In genomic region chr6:158072083-158072721, GRCh38 we compare ENCODE assay signal across 8 cellular contexts.
DNase-seq lines count a peak whose midpoint lies in the region; ATAC-seq, FAIRE-seq and TF ChIP-seq lines count a peak whose summit lies in the region.
"Had no signal": no experiment of that assay in that cellular context is flagged by ENCODE, and none has a peak within 500 bp of the region (broad histone marks: within the 10 kb centered on the region; RNA-seq: fewer than 3 reads in every experiment).

No MANE protein-coding gene starts in this region.

- H4K20me1 ChIP-seq in SK-N-SH (ENCODE audit: insufficient read depth), result no peaks in the 10 kb centered on the region

- TF ChIP-seq POLR2A in gastroesophageal sphincter (IDR thresholded peaks at IDR 0.05), result no peak
- no peak for TF ChIP-seq POLR2A in transverse colon (IDR thresholded peaks at IDR 0.05)

- H3K79me2 ChIP-seq in SK-N-SH (ENCODE audit: insufficient read depth), result peaks cover under 1% of the 10 kb centered on the region; the same call in 1 of the 2 replicates

- H3K27ac Mint-ChIP-seq in activated naive CD4-positive, alpha-beta T cell treated with anti-CD3 and anti-CD28 coated beads for 36 hours, result peak overlapping the region; percentile 65

- H3K4me3 ChIP-seq in LNCaP clone FGC (ENCODE audit: low read depth, low read length), result no peak overlapping the region
- peak overlapping the region in 1 of 2 experiments; percentile 14; a peak in 1 of 4 replicates for H3K4me3 ChIP-seq in SK-N-SH (ENCODE audit: low read depth in 2 of 2, low read length in 1 of 2)
- H3K4me3 ChIP-seq in gastroesophageal sphincter, result no peak overlapping the region
- no peak overlapping the region for H3K4me3 ChIP-seq in pancreas
- H3K4me3 ChIP-seq in transverse colon, result no peak overlapping the region
- H3K4me3 ChIP-seq: skin epidermis had no signal

- CTCF ChIA-PET in SK-N-SH (lab: Yijun Ruan, JAX), result interaction anchor here (0.6 to 5.8 kb wide), 73 partner anchors 9 to 585 kb away, joined by 3 to 69 read pairs (median 4); partner anchors contain the start of gene SYNJ2
- CTCF ChIA-PET in activated naive CD4-positive, alpha-beta T cell treated with anti-CD3 and anti-CD28 coated beads for 36 hours (lab: Charles Lee), result interaction anchor here (0.6 to 3.8 kb wide), 34 partner anchors 9 to 765 kb away, joined by 3 to 26 read pairs (median 5); partner anchors contain the start of gene SYNJ2

- peak; percentile 90 for TF ChIP-seq CTCF in GM12873 (IDR thresholded peaks at IDR 0.05; ENCODE audit: insufficient read depth, low read depth, low read length, missing control alignments)
- peak; percentile 50 for TF ChIP-seq CTCF in LNCaP clone FGC (IDR thresholded peaks at IDR 0.05; ENCODE audit: control insufficient read depth, extremely low read depth, insufficient read depth)
- peak; percentile 86 for TF ChIP-seq CTCF in SK-N-SH (IDR thresholded peaks at IDR 0.05)
- TF ChIP-seq CTCF in gastroesophageal sphincter (IDR thresholded peaks at IDR 0.05), result peak; percentile 77 to 89 (median 84)
- peak; percentile 40 to 78 (median 70) for TF ChIP-seq CTCF in pancreas (IDR thresholded peaks at IDR 0.05)
- TF ChIP-seq CTCF in transverse colon (IDR thresholded peaks at IDR 0.05), result peak; percentile 77 to 86 (median 81)

- H3K36me3 ChIP-seq in SK-N-SH (replicated peaks in 1 of 2; ENCODE audit: control insufficient read depth in 1 of 2, insufficient read depth in 2 of 2, low read length in 1 of 2) (peaks cover 18 to 53% of the 10 kb centered on the region in 2 experiments), gastroesophageal sphincter (peaks cover 0 to 76% of the 10 kb centered on the region in 2 donors), pancreas (peaks cover 0 to 16% (median 4%) of the 10 kb centered on the region in 3 donors), transverse colon (peaks cover 0 to 16% (median 7%) of the 10 kb centered on the region in 4 donors)

- no peaks in the 10 kb centered on the region for H3K9me3 Mint-ChIP-seq in activated naive CD4-positive, alpha-beta T cell treated with anti-CD3 and anti-CD28 coated beads for 36 hours

- TF ChIP-seq RAD21 in SK-N-SH (IDR thresholded peaks at IDR 0.05; ENCODE audit: low read length), result peak; percentile 92

- H3K9me3 ChIP-seq in SK-N-SH (no peaks in the 10 kb centered on the region), gastroesophageal sphincter (no peaks in the 10 kb centered on the region), pancreas (no peaks in the 10 kb centered on the region), transverse colon (no peaks in the 10 kb centered on the region)

- TF ChIP-seq EP300 in SK-N-SH (IDR thresholded peaks at IDR 0.05; ENCODE audit: borderline replicate concordance in 1 of 2, low read depth in 1 of 2, low read length in 1 of 2), result no peak
- no peak for TF ChIP-seq EP300 in gastroesophageal sphincter (IDR thresholded peaks at IDR 0.05)
- TF ChIP-seq EP300 in transverse colon (IDR thresholded peaks at IDR 0.05; ENCODE audit: low read depth), result no peak

- no peak overlapping the region for H2AFZ ChIP-seq in SK-N-SH (ENCODE audit: low read depth)

- H3K9ac ChIP-seq in SK-N-SH, result no peak overlapping the region

- peaks cover 26% of the 10 kb centered on the region for H3K4me1 Mint-ChIP-seq in activated naive CD4-positive, alpha-beta T cell treated with anti-CD3 and anti-CD28 coated beads for 36 hours (ENCODE audit: low read depth)

- no peak overlapping the region for H3K4me3 Mint-ChIP-seq in activated naive CD4-positive, alpha-beta T cell treated with anti-CD3 and anti-CD28 coated beads for 36 hours

- H3K4me1 ChIP-seq in SK-N-SH (ENCODE audit: control insufficient read depth in 1 of 2, insufficient read depth in 2 of 2, low read depth in 1 of 2, low read length in 1 of 2) (peaks cover 11 to 30% of the 10 kb centered on the region in 2 experiments; a peak in 3 of 4 replicates), gastroesophageal sphincter (peaks cover 0 to 21% (median 0%) of the 10 kb centered on the region in 3 donors), pancreas (no peaks in the 10 kb centered on the region), transverse colon (peaks cover 0 to 18% (median 5%) of the 10 kb centered on the region in 4 donors)

- H3F3A ChIP-seq in SK-N-SH (replicated peaks; ENCODE audit: insufficient read depth), result peaks cover 26% of the 10 kb centered on the region

- no peak for FAIRE-seq in pancreas (lab: Jason Lieb, UNC)

- in situ Hi-C loops in transverse colon (cut with MboI; ENCODE audit: low pct_ligation_motif_present in 1 of 4, low pct_unique_long_range_greater_than_20kb in 1 of 4, low sequenced_read_pairs in 3 of 4), result loop anchor here in 1 of 4 donors (25.0 kb wide), 1 partner anchor 310 kb away; no protein-coding TSS in a partner anchor

- H3K9me2 ChIP-seq in SK-N-SH, result no peaks in the 10 kb centered on the region

- intact Hi-C loops in activated naive CD4-positive, alpha-beta T cell treated with anti-CD3 and anti-CD28 coated beads for 36 hours (cut with micrococcal nuclease), result loop anchor here (1.0 to 5.0 kb wide), 7 partner anchors 46 to 757 kb away; partner anchors contain the start of gene SYNJ2
- intact Hi-C loops in pancreas (cut with DNase I) (loop anchor here in 1 of 3 donors (10.0 kb wide), 1 partner anchor 97 kb away; no protein-coding TSS in a partner anchor), transverse colon (cut with DNase I; ENCODE audit: low total_unique reads) (loop anchor here (10.0 kb wide), 1 partner anchor 87 kb away; the partner anchor contains the start of gene SYNJ2)

- POLR2A ChIA-PET in SK-N-SH (lab: Yijun Ruan, JAX), result no interaction called here

- no peaks in the 10 kb centered on the region for H3K27me3 Mint-ChIP-seq in activated naive CD4-positive, alpha-beta T cell treated with anti-CD3 and anti-CD28 coated beads for 36 hours (ENCODE audit: low read depth)

- no peaks in the 10 kb centered on the region for H3K27me3 ChIP-seq in SK-N-SH (ENCODE audit: insufficient read depth)
- H3K27me3 ChIP-seq in gastroesophageal sphincter, result no peaks in the 10 kb centered on the region
- H3K27me3 ChIP-seq in pancreas, result no peaks in the 10 kb centered on the region
- H3K27me3 ChIP-seq in transverse colon, result no peaks in the 10 kb centered on the region

- 26% methylated on average over 16 of the region's 16 CpGs for WGBS in SK-N-SH (ENCODE audit: low lambda C conversion rate)
- 19 to 41% methylated on average over 5 to 10 of the region's 16 CpGs for WGBS in gastroesophageal sphincter (ENCODE audit: low coverage in 1 of 2), 2 donors
- 21 to 23% methylated on average over 16 of the region's 16 CpGs for whole genome bisulfite sequencing in pancreas, 2 donors
- WGBS in transverse colon (ENCODE audit: low coverage in 1 of 2), 2 donors, result 22 to 30% methylated on average over 4 to 16 of the region's 16 CpGs

- H3K4me2 ChIP-seq in SK-N-SH, result no peak overlapping the region

- DNase-seq in LNCaP clone FGC (ENCODE audit: low read depth) (no peak), SK-N-SH (peak; percentile 83), pancreas (peak in 5 of 6 donors; percentile 58 to 87 (median 73)), transverse colon (peak; percentile 75)
- peak; percentile 86 for DNase-seq in activated naive CD4-positive, alpha-beta T cell treated with anti-CD3 and anti-CD28 coated beads for 36 hours

- peaks cover 35% of the 10 kb centered on the region for H3K36me3 Mint-ChIP-seq in activated naive CD4-positive, alpha-beta T cell treated with anti-CD3 and anti-CD28 coated beads for 36 hours (ENCODE audit: low read depth)

- ATAC-seq in gastroesophageal sphincter (peak; percentile 59), pancreas (peak; percentile 74 to 89 (median 80))

- H3K27ac ChIP-seq in SK-N-SH (ENCODE audit: low read depth in 2 of 2, low read length in 1 of 2) (peak overlapping the region in 1 of 2 experiments; percentile 76; a peak in 2 of 4 replicates), gastroesophageal sphincter (peak overlapping the region in 2 of 4 donors; percentile 14 to 41), pancreas (no peak overlapping the region), transverse colon (no peak overlapping the region)

TF ChIP-seq in SK-N-SH, 30 proteins besides CTCF, POLR2A, EP300 and RAD21 (continues in another document):
- TF ChIP-seq USF1 (IDR thresholded peaks at IDR 0.05; ENCODE audit: borderline replicate concordance, low read depth), result no peak
- TF ChIP-seq RCOR1 (IDR thresholded peaks at IDR 0.05; ENCODE audit: low read length), result 0 out of 2 replicates have a peak, but pooled peaks have one; percentile 8
- no peak for TF ChIP-seq MXI1 (IDR thresholded peaks at IDR 0.05; ENCODE audit: low read depth, low read length)
- no peak for TF ChIP-seq FOSL2 (IDR thresholded peaks at IDR 0.05; ENCODE audit: borderline replicate concordance, low read depth)
- no peak for TF ChIP-seq YY1 (IDR thresholded peaks at IDR 0.05; ENCODE audit: low read depth)
- no peak for TF ChIP-seq JUND (IDR thresholded peaks at IDR 0.05)
- TF ChIP-seq CHD2 (IDR thresholded peaks at IDR 0.05; ENCODE audit: low read length, partially characterized antibody), result no peak
- TF ChIP-seq EZH2phosphoT487 (IDR thresholded peaks at IDR 0.05; ENCODE audit: borderline replicate concordance, low read depth), result no peak
- no peak for TF ChIP-seq USF2 (IDR thresholded peaks at IDR 0.05; ENCODE audit: borderline replicate concordance, low read depth, low read length)
- peak; percentile 81 for TF ChIP-seq SMC3 (IDR thresholded peaks at IDR 0.05; ENCODE audit: low read depth, low read length)
